10 cellular contexts compared by ENCODE assay signal in the genomic region with DNA sequence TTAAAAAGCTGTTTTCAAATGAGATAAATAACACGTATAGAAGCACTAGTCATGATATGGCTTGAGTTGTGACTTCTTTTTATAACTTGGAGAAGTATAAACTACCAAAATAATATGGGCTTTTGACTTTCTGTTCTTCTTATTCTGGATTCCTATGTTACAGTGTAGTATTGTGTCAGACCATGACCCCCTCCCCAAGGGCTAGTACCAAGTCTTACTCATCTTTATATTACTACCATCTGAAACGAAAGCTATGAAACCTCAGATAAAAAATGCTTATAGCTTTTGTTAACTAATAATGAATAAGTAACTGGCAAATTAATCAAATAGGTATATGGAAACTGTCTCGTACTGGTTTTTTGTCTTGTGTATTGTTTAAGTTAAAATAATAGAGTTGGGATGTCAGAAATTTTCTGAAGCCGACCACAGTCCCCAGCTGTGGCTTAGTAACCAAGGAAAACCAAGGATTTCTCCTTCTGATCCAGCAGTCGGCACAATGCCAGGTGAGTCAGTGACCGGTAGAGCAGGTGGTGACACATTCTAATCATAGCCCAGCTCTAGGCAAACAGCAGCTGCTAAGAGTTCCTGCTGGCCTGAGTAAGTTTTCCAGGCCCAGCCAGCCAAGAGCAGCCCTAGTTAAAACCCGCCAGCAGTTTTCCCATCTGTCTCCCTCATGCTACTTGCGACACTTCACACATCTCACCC.
DNase-seq lines count a peak whose midpoint lies in the region; ATAC-seq and TF ChIP-seq lines count a peak whose summit lies in the region.
"Had no signal": no experiment of that assay in that cellular context is flagged by ENCODE, and none has a peak within 500 bp of the region (broad histone marks: within the 10 kb centered on the region; RNA-seq: fewer than 3 reads in every experiment).

No MANE protein-coding gene starts in this region.

- no peaks in the 10 kb centered on the region for H3K9me3 ChIP-seq in hepatocyte (ENCODE audit: low read depth)

- H3K4me2 ChIP-seq in hepatocyte: peak overlapping the region; percentile 32
- H3K4me2 ChIP-seq: BLaER1 had no signal

- H4K20me1 ChIP-seq in hepatocyte (ENCODE audit: insufficient read depth, poor library complexity, severe bottlenecking): no peaks in the 10 kb centered on the region
- H4K20me1 ChIP-seq: BLaER1 had no signal

- H3K4me3 Mint-ChIP-seq in activated T-cell treated with anti-CD3 and anti-CD28 coated beads, Interleukin-2, amount 50 U/mL, for 24 hours: no peak overlapping the region
- H3K4me3 Mint-ChIP-seq: stimulated activated naive CD8-positive, alpha-beta T cell treated with anti-CD3 and anti-CD28 coated beads, Interleukin-15, Interleukin-2, amounts not matched to agents 100 ng/mL and 50 ng/mL, for 24 hours had no signal

- H3K4me3 ChIP-seq in hepatocyte: no peak overlapping the region
- H3K4me3 ChIP-seq: BLaER1 had no signal

- DNase-seq in SW480 (ENCODE audit: low spot score) (peak; percentile 83), hepatocyte (ENCODE audit: low spot score) (peak; percentile 89)
- no peak for DNase-seq in activated naive CD4-positive, alpha-beta T cell treated with anti-CD3 and anti-CD28 coated beads, Interleukin-2, amount 50 U/mL, for 16 hours
- no peak for DNase-seq in activated T-cell treated with anti-CD3 and anti-CD28 coated beads, Interleukin-2, amount 50 U/mL, for 24 hours
- DNase-seq in central memory CD4-positive, alpha-beta T cell: no peak

- H3K4me1 Mint-ChIP-seq in activated T-cell treated with anti-CD3 and anti-CD28 coated beads, Interleukin-2, amount 50 U/mL, for 24 hours (ENCODE audit: low read depth): no peaks in the 10 kb centered on the region

- no peaks in the 10 kb centered on the region for H3K9me3 Mint-ChIP-seq in activated T-cell treated with anti-CD3 and anti-CD28 coated beads, Interleukin-2, amount 50 U/mL, for 24 hours

- TF ChIP-seq EP300 in Ishikawa (IDR thresholded peaks at IDR 0.05; ENCODE audit: borderline replicate concordance): peak; percentile 80; the same call in 1 of the 2 replicates

- WGBS in hepatocyte (ENCODE audit: low lambda C conversion rate, missing lambda C conversion rate): 43% methylated on average over 8 of the region's 8 CpGs

- H3K27me3 ChIP-seq in hepatocyte: no peaks in the 10 kb centered on the region
- H3K27me3 ChIP-seq: BLaER1 had no signal

- no peaks in the 10 kb centered on the region for H3K79me2 ChIP-seq in hepatocyte

- H3K9me2 ChIP-seq in hepatocyte (replicated peaks; ENCODE audit: insufficient read depth): no peaks in the 10 kb centered on the region

- no peaks in the 10 kb centered on the region for H3K36me3 Mint-ChIP-seq in activated T-cell treated with anti-CD3 and anti-CD28 coated beads, Interleukin-2, amount 50 U/mL, for 24 hours (ENCODE audit: low read depth)

- no peak for TF ChIP-seq CTCF in 22Rv1 (IDR thresholded peaks at IDR 0.05)
- no peak for TF ChIP-seq CTCF in hepatocyte (IDR thresholded peaks at IDR 0.05; ENCODE audit: poor library complexity)

- no peak for TF ChIP-seq RAD21 in Ishikawa (IDR thresholded peaks at IDR 0.05; ENCODE audit: low read depth)

- H3K27ac ChIP-seq in 22Rv1 (peak overlapping the region; percentile 81), hepatocyte (peak overlapping the region; percentile 42)
- H3K27ac ChIP-seq: BLaER1 had no signal

- no peaks in the 10 kb centered on the region for H3K36me3 ChIP-seq in hepatocyte (replicated peaks; ENCODE audit: insufficient read depth, low read depth)
- H3K36me3 ChIP-seq: BLaER1 had no signal

- H2AFZ ChIP-seq in hepatocyte: no peak overlapping the region

- no peak for ATAC-seq in GM19467 (IDR thresholded peaks at IDR 0.05; ENCODE audit: unreplicated experiment)

- peaks cover 14% of the 10 kb centered on the region for H3K4me1 ChIP-seq in hepatocyte (ENCODE audit: insufficient read depth)
- H3K4me1 ChIP-seq: BLaER1 had no signal

- no peak overlapping the region for H3K27ac Mint-ChIP-seq in activated T-cell treated with anti-CD3 and anti-CD28 coated beads, Interleukin-2, amount 50 U/mL, for 24 hours
- H3K27ac Mint-ChIP-seq: stimulated activated naive CD8-positive, alpha-beta T cell treated with anti-CD3 and anti-CD28 coated beads, Interleukin-15, Interleukin-2, amounts not matched to agents 100 ng/mL and 50 ng/mL, for 24 hours had no signal

- peaks cover 14% of the 10 kb centered on the region for H3K27me3 Mint-ChIP-seq in activated T-cell treated with anti-CD3 and anti-CD28 coated beads, Interleukin-2, amount 50 U/mL, for 24 hours
- H3K27me3 Mint-ChIP-seq: stimulated activated naive CD8-positive, alpha-beta T cell treated with anti-CD3 and anti-CD28 coated beads, Interleukin-15, Interleukin-2, amounts not matched to agents 100 ng/mL and 50 ng/mL, for 24 hours had no signal

TF ChIP-seq in Ishikawa, 13 proteins besides CTCF, POLR2A, EP300 and RAD21:
- peak; percentile 96 for TF ChIP-seq NFIC (IDR thresholded peaks at IDR 0.05)
- TF ChIP-seq, protein P1, sequence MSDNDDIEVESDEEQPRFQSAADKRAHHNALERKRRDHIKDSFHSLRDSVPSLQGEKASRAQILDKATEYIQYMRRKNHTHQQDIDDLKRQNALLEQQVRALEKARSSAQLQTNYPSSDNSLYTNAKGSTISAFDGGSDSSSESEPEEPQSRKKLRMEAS (IDR thresholded peaks at IDR 0.05): peak; percentile 27; the same call in 1 of the 2 replicates
- peak; percentile 88 for TF ChIP-seq TEAD4 (IDR thresholded peaks at IDR 0.05)
- peak; percentile 91 for TF ChIP-seq TCF12 (IDR thresholded peaks at IDR 0.05; ENCODE audit: low read depth)
- TF ChIP-seq CEBPB (IDR thresholded peaks at IDR 0.05): 0 out of 2 replicates have a peak, but pooled peaks have one; percentile 6
- no peak for TF ChIP-seq TAF1 (IDR thresholded peaks at IDR 0.05; ENCODE audit: low read depth)
- no peak for TF ChIP-seq YY1 (IDR thresholded peaks at IDR 0.05; ENCODE audit: low read depth)

Comparison
In these comparisons a context has a peak if more than half of its experiments do, and no peak if none do; other contexts are left out.
1. DNase-seq: peak in SW480 (single experiment) and hepatocyte (single experiment); none in activated naive CD4-positive, alpha-beta T cell treated with anti-CD3 and anti-CD28 coated beads, Interleukin-2, amount 50 U/mL, for 16 hours (single experiment), activated T-cell treated with anti-CD3 and anti-CD28 coated beads, Interleukin-2, amount 50 U/mL, for 24 hours (single experiment) and central memory CD4-positive, alpha-beta T cell (single experiment).